Comparison of ENCODE assay signal across 2 cellular contexts in the genomic region with DNA sequence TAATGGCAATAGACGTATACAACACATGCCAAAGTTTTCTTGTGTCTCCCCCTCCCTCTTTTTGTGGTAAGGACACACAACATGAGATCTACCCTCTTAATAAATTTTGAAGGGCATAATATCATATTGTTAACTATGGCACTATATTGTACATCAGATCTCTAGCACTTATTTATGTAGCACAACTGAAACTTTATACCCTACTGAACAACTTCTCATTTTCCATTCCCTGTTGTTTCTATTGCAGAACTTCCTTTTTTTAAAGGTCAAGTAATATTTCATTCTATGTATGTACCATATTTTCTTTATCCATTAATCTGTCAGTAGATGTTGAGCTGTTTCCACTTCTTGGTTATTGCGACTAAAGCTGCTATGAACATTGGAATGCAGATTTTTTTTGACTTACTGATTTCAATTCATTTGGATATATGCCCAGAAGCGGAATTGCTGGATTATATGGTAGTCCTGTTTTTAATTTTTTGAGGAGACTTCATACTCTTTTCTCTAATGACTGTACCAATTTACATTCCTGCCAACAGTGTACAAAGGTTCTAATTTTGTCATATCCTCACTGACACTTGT.
TF ChIP-seq lines count a peak whose summit lies in the region.

No MANE protein-coding gene starts in this region.

TF ChIP-seq in IMR-90, 13 proteins besides CTCF, POLR2A, EP300 and RAD21 (continued from another document):
- TF ChIP-seq NFE2L2 (IDR thresholded peaks at IDR 0.05; ENCODE audit: low read depth, low read length) (no peak), MAFK (IDR thresholded peaks at IDR 0.05; ENCODE audit: low read depth, low read length) (no peak), USF2 (IDR thresholded peaks at IDR 0.05; ENCODE audit: low read depth, low read length) (no peak), MXI1 (IDR thresholded peaks at IDR 0.05; ENCODE audit: borderline replicate concordance, low read depth, low read length) (no peak), BHLHE40 (IDR thresholded peaks at IDR 0.05; ENCODE audit: low read depth, low read length) (no peak)
TF ChIP-seq in IMR-90: peak in this region for 0.

TF ChIP-seq in SK-N-SH treated with all-trans-retinoic acid at 6 μM for 48 hours, 23 proteins besides CTCF, POLR2A, EP300 and RAD21 (continued from another document):
- TF ChIP-seq, protein P1, sequence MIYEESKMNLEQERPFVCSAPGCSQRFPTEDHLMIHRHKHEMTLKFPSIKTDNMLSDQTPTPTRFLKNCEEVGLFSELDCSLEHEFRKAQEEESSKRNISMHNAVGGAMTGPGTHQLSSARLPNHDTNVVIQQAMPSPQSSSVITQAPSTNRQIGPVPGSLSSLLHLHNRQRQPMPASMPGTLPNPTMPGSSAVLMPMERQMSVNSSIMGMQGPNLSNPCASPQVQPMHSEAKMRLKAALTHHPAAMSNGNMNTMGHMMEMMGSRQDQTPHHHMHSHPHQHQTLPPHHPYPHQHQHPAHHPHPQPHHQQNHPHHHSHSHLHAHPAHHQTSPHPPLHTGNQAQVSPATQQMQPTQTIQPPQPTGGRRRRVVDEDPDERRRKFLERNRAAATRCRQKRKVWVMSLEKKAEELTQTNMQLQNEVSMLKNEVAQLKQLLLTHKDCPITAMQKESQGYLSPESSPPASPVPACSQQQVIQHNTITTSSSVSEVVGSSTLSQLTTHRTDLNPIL (CRISPR knock-in tag; IDR thresholded peaks at IDR 0.05; ENCODE audit: low read depth): no peak
- TF ChIP-seq RARB (CRISPR knock-in tag; IDR thresholded peaks at IDR 0.05): no peak
